24 cellular contexts compared by ENCODE assay signal in genomic region chr5:172074896-172075295, GRCh38.
A peak's percentile ranks its signal among the peaks of the same experiment; 100 is the strongest.
DNase-seq lines count a peak whose midpoint lies in the region; ATAC-seq and TF ChIP-seq lines count a peak whose summit lies in the region.
"Had no signal": no experiment of that assay in that cellular context is flagged by ENCODE, and none has a peak within 500 bp of the region (broad histone marks: within the 10 kb centered on the region; RNA-seq: fewer than 3 reads in every experiment).

No MANE protein-coding gene starts in this region.

- no peaks in the 10 kb centered on the region for H3K9me3 ChIP-seq in T-helper 17 cell (ENCODE audit: control insufficient read depth, low read length, poor library complexity, severe bottlenecking)
- H3K9me3 ChIP-seq in prostate gland, result no peaks in the 10 kb centered on the region
- H3K9me3 ChIP-seq: Caco-2, Peyer's patch, SJSA1 had no signal

- ATAC-seq in T-helper 17 cell, result no peak
- no peak for ATAC-seq in GM18868 (IDR thresholded peaks at IDR 0.05; ENCODE audit: unreplicated experiment)
- ATAC-seq: GM23338 had no signal

- no peaks in the 10 kb centered on the region for H3K27me3 ChIP-seq in prostate gland (replicated peaks; ENCODE audit: insufficient read depth)
- H3K27me3 ChIP-seq: Peyer's patch, SJSA1 had no signal

- no peaks in the 10 kb centered on the region for H3K27me3 Mint-ChIP-seq in T-helper 17 cell
- H3K27me3 Mint-ChIP-seq in immature natural killer cell (ENCODE audit: low read depth in 3 of 3), result peaks cover 5 to 22% (median 12%) of the 10 kb centered on the region in 3 donors
- no peaks in the 10 kb centered on the region for H3K27me3 Mint-ChIP-seq in osteocyte (ENCODE audit: unreplicated experiment)
- H3K27me3 Mint-ChIP-seq: CD4-positive, alpha-beta T cell; IgD-negative memory B cell had no signal

- H3K4me1 Mint-ChIP-seq in T-helper 17 cell (peaks cover 30% of the 10 kb centered on the region), immature natural killer cell (peaks cover 31% of the 10 kb centered on the region in 2 donors), osteocyte (ENCODE audit: unreplicated experiment) (peaks cover 39% of the 10 kb centered on the region)

- intact Hi-C loops in prostate gland (cut with DNase I), result no loop called here

- H3K4me1 ChIP-seq in prostate gland (replicated peaks), result no peaks in the 10 kb centered on the region
- H3K4me1 ChIP-seq: SJSA1 had no signal

- peak overlapping the region; percentile 8 for H3K27ac Mint-ChIP-seq in T-helper 17 cell
- peak overlapping the region in 5 of 6 donors; percentile 11 to 76 (median 66) for H3K27ac Mint-ChIP-seq in immature natural killer cell
- H3K27ac Mint-ChIP-seq in osteocyte (ENCODE audit: unreplicated experiment), result no peak overlapping the region
- H3K27ac Mint-ChIP-seq: GM23338, IgD-negative memory B cell had no signal

- peaks cover 8% of the 10 kb centered on the region for H3K36me3 Mint-ChIP-seq in T-helper 17 cell (ENCODE audit: low read depth)
- H3K36me3 Mint-ChIP-seq in immature natural killer cell, result peaks cover 27 to 50% (median 44%) of the 10 kb centered on the region in 3 donors
- H3K36me3 Mint-ChIP-seq in osteocyte (ENCODE audit: unreplicated experiment), result peaks cover 27% of the 10 kb centered on the region

- H3K27ac ChIP-seq in prostate gland, result no peak overlapping the region
- H3K27ac ChIP-seq: Peyer's patch, SJSA1 had no signal

- H3K4me3 Mint-ChIP-seq in T-helper 17 cell (no peak overlapping the region), immature natural killer cell (no peak overlapping the region), osteocyte (ENCODE audit: unreplicated experiment) (peak overlapping the region; percentile 14)
- H3K4me3 Mint-ChIP-seq: CD4-positive, alpha-beta T cell; GM23338; IgD-negative memory B cell had no signal

- no peak overlapping the region for H3K4me3 ChIP-seq in prostate gland
- H3K4me3 ChIP-seq: GM23338, Peyer's patch, SJSA1 had no signal

- 90% methylated on average over 3 of the region's 3 CpGs for WGBS in prostate gland

- H3K36me3 ChIP-seq in prostate gland, result no peaks in the 10 kb centered on the region

- TF ChIP-seq CTCF in osteocyte (IDR thresholded peaks at IDR 0.05) (no peak), prostate gland (IDR thresholded peaks at IDR 0.05) (no peak)

- H3K9me3 Mint-ChIP-seq in immature natural killer cell (no peaks in the 10 kb centered on the region), osteocyte (ENCODE audit: unreplicated experiment) (no peaks in the 10 kb centered on the region)
- H3K9me3 Mint-ChIP-seq: CD4-positive, alpha-beta T cell; GM23338; IgD-negative memory B cell had no signal

- DNase-seq in EL (peak; percentile 31), T-helper 17 cell (no peak), immature natural killer cell (no peak), osteocyte (ENCODE audit: extremely low spot score, unreplicated experiment) (no peak), NCI-H1694 treated with DMSO at 0.1 percent for 48 hours (lab: John Stamatoyannopoulos, UW) (no peak), prostate gland (ENCODE audit: low spot score) (no peak), activated gamma-delta T cell (lab: John Stamatoyannopoulos, UW) (no peak)
- DNase-seq: Caco-2; CD4-positive, alpha-beta T cell; DMS 273 treated with DMSO at 0.1 percent for 48 hours; DMS79 treated with DMSO at 0.1 percent for 48 hours; HCEC 1CT; NCI-H1105; NCI-H146; NCI-H2029 treated with DMSO at 0.1 percent for 48 hours; NCI-H226; NCI-H510A treated with DMSO at 0.1 percent for 48 hours; NCI-H774; NK-92 treated with Interleukin-12 subunit alpha and Interleukin-12 subunit beta, amount 100 ng/mL, for 24 hours had no signal

- TF ChIP-seq POLR2A in prostate gland (IDR thresholded peaks at IDR 0.05), result no peak
